1 cellular context compared by ENCODE assay signal in the genomic region with DNA sequence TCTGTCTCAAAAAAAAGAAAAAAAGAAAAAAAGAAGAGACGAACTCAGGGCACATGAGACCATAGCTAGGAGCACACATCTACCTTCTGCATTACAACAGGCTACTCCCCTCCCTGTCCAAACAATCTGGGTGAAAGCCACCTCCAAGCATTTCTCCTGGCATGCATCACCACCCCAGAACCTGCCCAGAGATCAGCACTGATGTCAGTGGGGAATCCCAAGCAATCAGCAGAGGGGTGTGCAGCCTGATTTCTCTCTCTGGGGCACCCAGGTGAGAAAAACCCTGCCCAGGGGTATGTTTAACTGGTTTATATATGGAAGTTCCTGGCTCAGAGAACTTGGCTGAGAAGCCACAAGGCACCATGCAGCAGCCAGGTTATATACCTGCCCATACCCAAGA.
TF ChIP-seq lines count a peak whose summit lies in the region.

No MANE protein-coding gene starts in this region.

TF ChIP-seq in GM12878, 131 proteins besides CTCF, POLR2A, EP300 and RAD21:
- TF ChIP-seq KAT2A (conservative IDR thresholded peaks at IDR 0.05; ENCODE audit: control insufficient read depth, low read depth, low read length), result no peak
- TF ChIP-seq CUX1 (IDR thresholded peaks at IDR 0.05; ENCODE audit: insufficient replicate concordance, low read depth, low read length), result no peak
- no peak for TF ChIP-seq NR2F1 (conservative IDR thresholded peaks at IDR 0.05)
